Comparison of ENCODE assay signal across 8 cellular contexts in the genomic region with DNA sequence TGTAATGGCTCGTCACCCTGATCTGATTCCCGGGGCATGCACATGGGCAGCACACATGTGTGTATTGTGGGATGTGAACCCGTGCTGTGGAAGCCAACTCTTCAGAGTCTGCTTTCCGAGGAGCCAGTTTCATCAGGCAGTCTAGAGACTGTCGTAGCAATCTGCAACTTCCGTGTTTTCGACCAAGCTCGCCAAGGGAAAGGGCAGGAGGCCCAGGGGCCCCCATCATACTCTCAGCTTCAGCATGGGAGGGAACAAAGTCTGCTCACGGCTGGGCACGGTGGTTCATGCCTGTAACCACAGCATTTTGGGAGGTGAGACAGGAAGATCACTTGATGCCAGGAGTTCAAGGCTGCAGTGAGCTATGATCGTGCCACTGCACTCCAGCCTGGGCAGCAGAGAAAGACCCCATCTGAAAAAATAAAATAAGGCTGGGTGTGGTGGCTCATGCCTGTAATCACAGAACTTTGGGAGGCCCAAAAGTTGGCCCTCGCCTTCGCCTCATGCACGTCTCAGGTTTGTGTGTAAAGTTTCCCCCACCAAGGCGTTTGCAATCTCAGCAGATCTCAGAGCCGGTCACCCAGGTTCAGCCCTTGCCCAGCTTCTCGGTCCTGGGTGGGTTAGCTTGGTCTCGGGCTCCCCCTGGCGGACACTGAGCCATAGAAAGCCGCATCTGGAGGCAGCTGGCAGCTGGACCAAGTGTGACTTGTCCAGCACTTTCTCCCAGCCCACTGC. TPM values are rescaled to one million over a fixed set of nuclear protein-coding genes. Genes with fewer than 3 reads are reported as not detected.
DNase-seq lines count a peak whose midpoint lies in the region; ATAC-seq, FAIRE-seq and TF ChIP-seq lines count a peak whose summit lies in the region.

No MANE protein-coding gene starts in this region.

- H4K20me1 ChIP-seq in HepG2 (ENCODE audit: insufficient read depth, low read length): no peaks in the 10 kb centered on the region

- WGBS in HepG2 (ENCODE audit: low lambda C conversion rate): 13% methylated on average over 11 of the region's 20 CpGs

- no peak overlapping the region for H3K27ac ChIP-seq in HepG2 (ENCODE audit: extremely low read length, insufficient read depth, low read length)

- H3K79me2 ChIP-seq in HepG2 (ENCODE audit: insufficient read depth, low read length): no peaks in the 10 kb centered on the region

- TF ChIP-seq RAD21 in HepG2 (CRISPR knock-in tag; IDR thresholded peaks at IDR 0.05): peak; percentile 97

- peak; percentile 90 for TF ChIP-seq CTCF in AG10803 (conservative IDR thresholded peaks at IDR 0.05; ENCODE audit: low read length)
- peak; percentile 96 for TF ChIP-seq CTCF in HepG2 (CRISPR knock-in tag; IDR thresholded peaks at IDR 0.05)

- H3K4me3 ChIP-seq in AG10803 (ENCODE audit: low read length): no peak overlapping the region
- H3K4me3 ChIP-seq in HepG2 (replicated peaks in 1 of 3; ENCODE audit: insufficient read depth in 1 of 3, low read depth in 2 of 3, low read length in 3 of 3): peak overlapping the region in 1 of 3 experiments; percentile 48; a peak in 1 of 6 replicates

- no TSS peak for BruUV-seq in HepG2 (replicated peaks; lab: Mats Ljungman, UMichigan)

- intact Hi-C loops in HepG2 (cut with micrococcal nuclease; ENCODE audit: unreplicated experiment): loop anchor here (1.0 kb wide), 2 partner anchors 201 to 223 kb away; no protein-coding TSS in a partner anchor

- CTCF ChIA-PET in HepG2 (lab: Yijun Ruan, JAX; ENCODE audit: low intra/inter-chr PET ratio, low total read pairs): interaction anchor here (2.9 to 3.3 kb wide), 2 partner anchors 202 to 224 kb away, joined by 17 to 42 read pairs; no protein-coding TSS in a partner anchor

- POLR2A ChIA-PET in HepG2 (lab: Yijun Ruan, JAX): interaction anchor here (0.6 to 2.0 kb wide), 7 partner anchors 201 to 349 kb away, joined by 3 to 7 read pairs (median 3); no protein-coding TSS in a partner anchor

- TF ChIP-seq POLR2A in HepG2 (IDR thresholded peaks at IDR 0.05; ENCODE audit: insufficient read depth in 1 of 2, low read depth in 2 of 2, low read length in 2 of 2): no peak

- no peaks in the 10 kb centered on the region for H3K36me3 ChIP-seq in HepG2 (replicated peaks in 1 of 2; ENCODE audit: control insufficient read depth in 1 of 2, insufficient read depth in 2 of 2, low read length in 2 of 2)

- no peaks in the 10 kb centered on the region for H3K9me3 ChIP-seq in HepG2 (ENCODE audit: low read length)

- no peak overlapping the region for H2AFZ ChIP-seq in HepG2 (ENCODE audit: low read length)

- H3K4me1 ChIP-seq in HepG2 (ENCODE audit: insufficient read depth, low read length): peaks cover 18% of the 10 kb centered on the region

- peak; percentile 55 for ATAC-seq in GM21381 (IDR thresholded peaks at IDR 0.05; ENCODE audit: unreplicated experiment)
- peak; percentile 86 for ATAC-seq in HepG2
- no peak for ATAC-seq in HG02981 (IDR thresholded peaks at IDR 0.05; ENCODE audit: unreplicated experiment)

- in situ Hi-C loops in HepG2 (cut with HindIII; ENCODE audit: extremely low pct_ligation_motif_present, low pct_unique_long_range_greater_than_20kb): no loop called here

- H3K9ac ChIP-seq in HepG2 (ENCODE audit: insufficient read depth, low read depth, low read length): no peak overlapping the region

- peaks cover 0 to 11% of the 10 kb centered on the region in 2 experiments; a peak in 1 of 5 replicates for H3K27me3 ChIP-seq in HepG2 (ENCODE audit: control insufficient read depth in 1 of 2, insufficient read depth in 2 of 2, low read length in 2 of 2)

- TF ChIP-seq EP300 in HepG2 (IDR thresholded peaks at IDR 0.05; ENCODE audit: low read depth in 2 of 2, low read length in 2 of 2) (no peak), HepG2 (CRISPR knock-in tag; IDR thresholded peaks at IDR 0.05; ENCODE audit: borderline replicate concordance) (no peak)

- FAIRE-seq in HepG2 (lab: Jason Lieb, UNC): peak; percentile 85

- peak; percentile 75 for DNase-seq in AG10803 (ENCODE audit: low read depth)
- peak; percentile 8 for DNase-seq in NCI-H526 treated with DMSO at 0.1 percent for 48 hours (lab: John Stamatoyannopoulos, UW)
- peak; percentile 77 to 82 for DNase-seq in activated CD4-positive, alpha-beta T cell treated with anti-CD3 and anti-CD28 coated beads, Interleukin-2, amount 50 U/mL, for 24 hours (ENCODE audit: low read depth in 1 of 2, low spot score in 1 of 2)
- DNase-seq in cortex of kidney (lab: John Stamatoyannopoulos, UW): peak; percentile 15
- peak; percentile 61 for DNase-seq in HepG2 (ENCODE audit: low spot score)
- peak; percentile 70 to 85 for DNase-seq in stimulated activated CD4-positive, alpha-beta T cell treated with anti-CD3 and anti-CD28 coated beads, Interleukin-4, amount 100 ng/mL, for 4 hours

- peak overlapping the region; percentile 66 for H3K4me2 ChIP-seq in HepG2 (ENCODE audit: low read depth, low read length)

TF ChIP-seq in HepG2, 621 proteins besides CTCF, POLR2A, EP300 and RAD21 (continues in another document):
- TF ChIP-seq GMEB1 (CRISPR knock-in tag; IDR thresholded peaks at IDR 0.05; ENCODE audit: borderline replicate concordance): 0 out of 2 replicates have a peak, but pooled peaks have one; percentile 24
- no peak for TF ChIP-seq ZNF883 (CRISPR knock-in tag; IDR thresholded peaks at IDR 0.05; ENCODE audit: not compliant biosample characterization)
- peak; percentile 52; the same call in 1 of the 2 replicates for TF ChIP-seq NFKB2 (CRISPR knock-in tag; IDR thresholded peaks at IDR 0.05; ENCODE audit: borderline replicate concordance)
- 0 out of 2 replicates have a peak, but pooled peaks have one; percentile 19 for TF ChIP-seq ZNF331 (CRISPR knock-in tag; IDR thresholded peaks at IDR 0.05)
- peak; percentile 54 for TF ChIP-seq YY1 (IDR thresholded peaks at IDR 0.05; ENCODE audit: insufficient read depth, insufficient replicate concordance, low read depth, low read length)
- peak; percentile 68 for TF ChIP-seq ISL2 (CRISPR knock-in tag; IDR thresholded peaks at IDR 0.05)
- TF ChIP-seq PLSCR1 (CRISPR knock-in tag; IDR thresholded peaks at IDR 0.05; ENCODE audit: borderline replicate concordance): no peak
- no peak for TF ChIP-seq GATA4 (IDR thresholded peaks at IDR 0.05; ENCODE audit: borderline replicate concordance, low read depth)
- TF ChIP-seq ZMYM3 (CRISPR knock-in tag; IDR thresholded peaks at IDR 0.05): peak; percentile 50
- TF ChIP-seq ZBTB21 (CRISPR knock-in tag; IDR thresholded peaks at IDR 0.05): no peak
- peak; percentile 84 for TF ChIP-seq SMC3 (IDR thresholded peaks at IDR 0.05; ENCODE audit: low read length)
- no peak for TF ChIP-seq TMF1 (CRISPR knock-in tag; IDR thresholded peaks at IDR 0.05; ENCODE audit: low read depth)
- no peak for TF ChIP-seq ZNF468 (CRISPR knock-in tag; IDR thresholded peaks at IDR 0.05)
- TF ChIP-seq TEAD3 (CRISPR knock-in tag; optimal IDR thresholded peaks at IDR 0.05; ENCODE audit: borderline replicate concordance): peak; percentile 5

RNA-seq across cellular contexts. Expression of gene SLC25A33, which starts 48.5 kb away (rescaled TPM):
- 48.6 and 50.3 TPM in 2 replicates for total RNA-seq in HepG2 (2016; rRNA removed; fragmentation: Illumina TruSeq; extraction: Trizol)
- total RNA-seq in HepG2 (2016; cell fraction: cytosol; rRNA removed; fragmentation: Illumina TruSeq; extraction: Trizol; ENCODE audit: low read depth): 154 and 160 TPM in 2 replicates
- total RNA-seq in HepG2 (2016; cell fraction: insoluble cytoplasmic fraction; rRNA removed; fragmentation: Illumina TruSeq; extraction: Trizol): 44.1 and 53.1 TPM in 2 replicates
- total RNA-seq in HepG2 (2016; cell fraction: membrane; rRNA removed; fragmentation: Illumina TruSeq; extraction: Trizol): 183 TPM in 2 replicates
- total RNA-seq in HepG2 (2016; cell fraction: nucleus; rRNA removed; fragmentation: Illumina TruSeq; extraction: Trizol): 22.6 and 24.9 TPM in 2 replicates
- polyA plus RNA-seq in HepG2 (2011; rRNA removed): 15.2 and 15.4 TPM in 2 replicates
- polyA plus RNA-seq in HepG2 (2011; cell fraction: cytosol; rRNA removed): 15.2 and 20.3 TPM in 2 replicates
- 5.8 and 8.1 TPM in 2 replicates for polyA plus RNA-seq in HepG2 (2011; cell fraction: nucleus; rRNA removed)
- polyA plus RNA-seq in HepG2 (2012): 20.1 and 21.0 TPM in 2 replicates
- 153 and 173 TPM in 2 replicates for polyA plus RNA-seq in HepG2 (2016; cell fraction: cytosol; fragmentation: Illumina TruSeq; extraction: Trizol; ENCODE audit: low read depth)
- 42.4 and 45.4 TPM in 2 replicates for polyA plus RNA-seq in HepG2 (2016; cell fraction: insoluble cytoplasmic fraction; fragmentation: Illumina TruSeq; extraction: Trizol; ENCODE audit: low read depth)
- polyA plus RNA-seq in HepG2 (2016; cell fraction: membrane; fragmentation: Illumina TruSeq; extraction: Trizol; ENCODE audit: low read depth): 145 and 151 TPM in 2 replicates
- 34.7 and 35.9 TPM in 2 replicates for polyA plus RNA-seq in HepG2 (2016; cell fraction: nucleus; fragmentation: Illumina TruSeq; extraction: Trizol; ENCODE audit: insufficient read depth, low read depth)
- polyA minus RNA-seq in HepG2 (2011; rRNA and poly(A)+ RNA removed; ENCODE audit: low replicate concordance): 5.3 and 8.8 TPM in 2 replicates
- 11.6 and 12.6 TPM in 2 replicates for polyA minus RNA-seq in HepG2 (2011; cell fraction: cytosol; rRNA and poly(A)+ RNA removed)
- polyA minus RNA-seq in HepG2 (2011; cell fraction: nucleus; rRNA and poly(A)+ RNA removed): 10.7 and 13.2 TPM in 2 replicates

Comparison
In these comparisons a context has a peak if more than half of its experiments do, and no peak if none do; other contexts are left out.
1. DNase-seq: peak in every context shown above with its lines; median percentile 80 in activated CD4-positive, alpha-beta T cell treated with anti-CD3 and anti-CD28 coated beads, Interleukin-2, amount 50 U/mL, for 24 hours; 78 in stimulated activated CD4-positive, alpha-beta T cell treated with anti-CD3 and anti-CD28 coated beads, Interleukin-4, amount 100 ng/mL, for 4 hours; 75 in AG10803; 61 in HepG2; 15 in cortex of kidney; 8 in NCI-H526 treated with DMSO at 0.1 percent for 48 hours.